In the genomic region with DNA sequence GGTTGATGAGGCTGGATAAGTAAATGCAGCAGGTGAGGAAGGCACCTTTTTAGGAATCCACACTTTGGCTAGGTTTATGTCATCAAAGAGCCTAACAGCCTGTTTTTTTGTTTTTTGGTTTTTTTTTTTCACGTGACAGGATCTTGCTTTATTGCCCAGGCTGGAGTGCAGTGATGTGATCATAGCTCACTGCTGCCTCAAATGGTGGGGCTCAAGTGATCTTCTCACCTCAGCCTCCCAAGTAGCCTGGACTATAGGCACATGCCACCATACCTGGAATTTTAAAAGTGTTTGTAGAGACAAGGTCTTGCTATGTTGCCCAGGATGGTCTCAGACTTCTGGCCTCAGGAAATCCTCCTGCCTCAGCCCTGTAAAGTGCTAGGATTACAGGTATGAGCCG, we compare ENCODE assay signal across 22 cellular contexts. TPM values are rescaled to one million over a fixed set of nuclear protein-coding genes. Genes with fewer than 3 reads are reported as not detected.
DNase-seq lines count a peak whose midpoint lies in the region; ATAC-seq, FAIRE-seq and TF ChIP-seq lines count a peak whose summit lies in the region.
"Had no signal": no experiment of that assay in that cellular context is flagged by ENCODE, and none has a peak within 500 bp of the region (broad histone marks: within the 10 kb centered on the region; RNA-seq: fewer than 3 reads in every experiment).

No MANE protein-coding gene starts in this region.

- H3K9ac ChIP-seq in HCT116 (ENCODE audit: low read length) = no peak overlapping the region
- H3K9ac ChIP-seq: BLaER1 had no signal

- H3K79me2 ChIP-seq in HCT116 (ENCODE audit: insufficient read depth, low read length) = no peaks in the 10 kb centered on the region

- H3K36me3 ChIP-seq in HCT116 (ENCODE audit: control insufficient read depth in 1 of 2, insufficient read depth in 2 of 2, low read length in 2 of 2) = no peaks in the 10 kb centered on the region
- H3K36me3 ChIP-seq: BE2C, BLaER1 had no signal

- no peak for DNase-seq in HCT116 (ENCODE audit: low read depth, low spot score)
- no peak for DNase-seq in HTR-8/SVneo (ENCODE audit: insufficient read length, low spot score)
- DNase-seq in head of caudate nucleus = no peak
- DNase-seq in dedifferentiated amniotic fluid mesenchymal stem cell (ENCODE audit: extremely low spot score) = no peak
- DNase-seq in activated naive CD4-positive, alpha-beta T cell (lab: John Stamatoyannopoulos, UW) = no peak
- DNase-seq: 8988T; ACHN; BE2C; C1 segment of cervical spinal cord; Caco-2; Calu3; CD4-positive, alpha-beta T cell; CD8-positive, alpha-beta T cell; DMS79 treated with DMSO at 0.1 percent for 48 hours; GF-D8 had no signal

- peaks cover 40% of the 10 kb centered on the region for H3K27me3 ChIP-seq in HCT116 (ENCODE audit: insufficient read depth, low read length)
- H3K27me3 ChIP-seq: BLaER1 had no signal

- peak; percentile 62 for FAIRE-seq in HTR-8/SVneo (lab: Jason Lieb, UNC)
- FAIRE-seq: A204.1, D721Med, G401.6, GM12891, GM19239 had no signal

- 0 out of 2 replicates have a peak, but pooled peaks have one; percentile 53 for ATAC-seq in HCT116
- ATAC-seq: CD8-positive, alpha-beta T cell had no signal

- no peak for TF ChIP-seq POLR2A in HCT116 (IDR thresholded peaks at IDR 0.05; ENCODE audit: borderline replicate concordance, extremely low read depth, insufficient read depth, insufficient read length)

- BruUV-seq in HCT116 (replicated peaks; lab: Mats Ljungman, UMichigan) = no TSS peak

- H3K9me2 ChIP-seq in HCT116 (ENCODE audit: insufficient read depth) = no peaks in the 10 kb centered on the region

- H3K4me2 ChIP-seq in HCT116 (ENCODE audit: low read length) = no peak overlapping the region
- H3K4me2 ChIP-seq: BLaER1 had no signal

- no peak overlapping the region for H3K27ac ChIP-seq in C4-2B
- H3K27ac ChIP-seq in HCT116 (ENCODE audit: low read depth, low read length) = no peak overlapping the region
- H3K27ac ChIP-seq: BLaER1 had no signal

- RAD21 ChIA-PET in HCT116 (lab: Charles Lee; ENCODE audit: low non-redundant PET in 1 of 2, low total read pairs in 2 of 2, uncharacterized antibody in 2 of 2, unreplicated experiment in 2 of 2) = interaction anchor here in 1 of 2 experiments (0.7 kb wide), 1 partner anchor 17 kb away, joined by 3 read pairs; no protein-coding TSS in a partner anchor

- no peaks in the 10 kb centered on the region for H3K9me3 ChIP-seq in HCT116 (ENCODE audit: control insufficient read depth in 1 of 2, insufficient read depth in 1 of 2, low read depth in 1 of 2, low read length in 2 of 2)
- H3K9me3 ChIP-seq: BE2C, BLaER1 had no signal

- no peak overlapping the region for H3K4me3 ChIP-seq in HCT116 (replicated peaks in 1 of 2; ENCODE audit: low read depth in 1 of 2, low read length in 2 of 2)
- H3K4me3 ChIP-seq: BLaER1 had no signal

- POLR2A ChIA-PET in HCT116 (lab: Charles Lee) = no interaction called here

- CTCF ChIA-PET in HCT116 (lab: Charles Lee) = interaction anchor here (1.1 kb wide), 1 partner anchor 19 kb away, joined by 3 read pairs; no protein-coding TSS in a partner anchor

- intact Hi-C loops in HCT116 (cut with micrococcal nuclease) (no loop called here), head of caudate nucleus (cut with DNase I) (no loop called here)

- H2AFZ ChIP-seq in HCT116 (ENCODE audit: low read depth, low read length, poor library complexity, severe bottlenecking) = no peak overlapping the region

- TF ChIP-seq RAD21 in HCT116 (IDR thresholded peaks at IDR 0.05; ENCODE audit: low read depth) = no peak

- H3K4me1 ChIP-seq in HCT116 (ENCODE audit: control insufficient read depth in 1 of 2, insufficient read depth in 2 of 2, low read length in 2 of 2) = no peaks in the 10 kb centered on the region
- H3K4me1 ChIP-seq: BE2C, BLaER1, Caco-2 had no signal

- no peaks in the 10 kb centered on the region for H4K20me1 ChIP-seq in HCT116 (ENCODE audit: insufficient read depth)
- H4K20me1 ChIP-seq: BLaER1 had no signal

- TF ChIP-seq CTCF in C4-2B (conservative IDR thresholded peaks at IDR 0.05) = peak; percentile 15
- no peak for TF ChIP-seq CTCF in HCT116 (IDR thresholded peaks at IDR 0.05 in 2 of 3, conservative IDR thresholded peaks at IDR 0.05 in 1 of 3; ENCODE audit: borderline replicate concordance in 1 of 3, insufficient read depth in 1 of 3, low read depth in 2 of 3, low read length in 2 of 3)

TF ChIP-seq in HCT116, 20 proteins besides CTCF, POLR2A, EP300 and RAD21:
- TF ChIP-seq, protein P1, sequence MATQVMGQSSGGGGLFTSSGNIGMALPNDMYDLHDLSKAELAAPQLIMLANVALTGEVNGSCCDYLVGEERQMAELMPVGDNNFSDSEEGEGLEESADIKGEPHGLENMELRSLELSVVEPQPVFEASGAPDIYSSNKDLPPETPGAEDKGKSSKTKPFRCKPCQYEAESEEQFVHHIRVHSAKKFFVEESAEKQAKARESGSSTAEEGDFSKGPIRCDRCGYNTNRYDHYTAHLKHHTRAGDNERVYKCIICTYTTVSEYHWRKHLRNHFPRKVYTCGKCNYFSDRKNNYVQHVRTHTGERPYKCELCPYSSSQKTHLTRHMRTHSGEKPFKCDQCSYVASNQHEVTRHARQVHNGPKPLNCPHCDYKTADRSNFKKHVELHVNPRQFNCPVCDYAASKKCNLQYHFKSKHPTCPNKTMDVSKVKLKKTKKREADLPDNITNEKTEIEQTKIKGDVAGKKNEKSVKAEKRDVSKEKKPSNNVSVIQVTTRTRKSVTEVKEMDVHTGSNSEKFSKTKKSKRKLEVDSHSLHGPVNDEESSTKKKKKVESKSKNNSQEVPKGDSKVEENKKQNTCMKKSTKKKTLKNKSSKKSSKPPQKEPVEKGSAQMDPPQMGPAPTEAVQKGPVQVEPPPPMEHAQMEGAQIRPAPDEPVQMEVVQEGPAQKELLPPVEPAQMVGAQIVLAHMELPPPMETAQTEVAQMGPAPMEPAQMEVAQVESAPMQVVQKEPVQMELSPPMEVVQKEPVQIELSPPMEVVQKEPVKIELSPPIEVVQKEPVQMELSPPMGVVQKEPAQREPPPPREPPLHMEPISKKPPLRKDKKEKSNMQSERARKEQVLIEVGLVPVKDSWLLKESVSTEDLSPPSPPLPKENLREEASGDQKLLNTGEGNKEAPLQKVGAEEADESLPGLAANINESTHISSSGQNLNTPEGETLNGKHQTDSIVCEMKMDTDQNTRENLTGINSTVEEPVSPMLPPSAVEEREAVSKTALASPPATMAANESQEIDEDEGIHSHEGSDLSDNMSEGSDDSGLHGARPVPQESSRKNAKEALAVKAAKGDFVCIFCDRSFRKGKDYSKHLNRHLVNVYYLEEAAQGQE (IDR thresholded peaks at IDR 0.05; ENCODE audit: low read depth) = no peak
- TF ChIP-seq JUND (IDR thresholded peaks at IDR 0.05) = no peak
- no peak for TF ChIP-seq FOSL1 (IDR thresholded peaks at IDR 0.05; ENCODE audit: low read depth)
- TF ChIP-seq ZBTB33 (IDR thresholded peaks at IDR 0.05; ENCODE audit: extremely low read depth, insufficient replicate concordance, low read length) = no peak
- no peak for TF ChIP-seq ZFX (IDR thresholded peaks at IDR 0.05)
- TF ChIP-seq EZH2phosphoT487 (IDR thresholded peaks at IDR 0.05; ENCODE audit: borderline replicate concordance) = no peak
- TF ChIP-seq, protein P2, sequence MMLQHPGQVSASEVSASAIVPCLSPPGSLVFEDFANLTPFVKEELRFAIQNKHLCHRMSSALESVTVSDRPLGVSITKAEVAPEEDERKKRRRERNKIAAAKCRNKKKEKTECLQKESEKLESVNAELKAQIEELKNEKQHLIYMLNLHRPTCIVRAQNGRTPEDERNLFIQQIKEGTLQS (IDR thresholded peaks at IDR 0.05) = no peak
- no peak for TF ChIP-seq TCF7L2 (IDR thresholded peaks at IDR 0.05; ENCODE audit: borderline replicate concordance, extremely low read depth, insufficient read depth, insufficient read length)
- TF ChIP-seq SIN3A (IDR thresholded peaks at IDR 0.05; ENCODE audit: low read depth) = no peak
- TF ChIP-seq SRF (IDR thresholded peaks at IDR 0.05; ENCODE audit: low read depth) = no peak
- no peak for TF ChIP-seq EZH2 (IDR thresholded peaks at IDR 0.05)
- TF ChIP-seq CBX3 (IDR thresholded peaks at IDR 0.05; ENCODE audit: low read depth) = no peak
- TF ChIP-seq ELF1 (IDR thresholded peaks at IDR 0.05; ENCODE audit: borderline replicate concordance, low read depth) = no peak
- TF ChIP-seq YY1 (IDR thresholded peaks at IDR 0.05; ENCODE audit: extremely low read depth, insufficient replicate concordance, low read depth, low read length) = no peak

RNA-seq across cellular contexts. Expression of gene ZNF334, which starts 36.1 kb away (rescaled TPM):
- not detected for total RNA-seq in HCT116 (2021; ENCODE audit: unreplicated experiment)
- polyA plus RNA-seq in HCT116 (2012) = not detected in 2 replicates
- total RNA-seq: Caco-2, Calu3 had no signal
